8 cellular contexts compared by ENCODE assay signal in the genomic region with DNA sequence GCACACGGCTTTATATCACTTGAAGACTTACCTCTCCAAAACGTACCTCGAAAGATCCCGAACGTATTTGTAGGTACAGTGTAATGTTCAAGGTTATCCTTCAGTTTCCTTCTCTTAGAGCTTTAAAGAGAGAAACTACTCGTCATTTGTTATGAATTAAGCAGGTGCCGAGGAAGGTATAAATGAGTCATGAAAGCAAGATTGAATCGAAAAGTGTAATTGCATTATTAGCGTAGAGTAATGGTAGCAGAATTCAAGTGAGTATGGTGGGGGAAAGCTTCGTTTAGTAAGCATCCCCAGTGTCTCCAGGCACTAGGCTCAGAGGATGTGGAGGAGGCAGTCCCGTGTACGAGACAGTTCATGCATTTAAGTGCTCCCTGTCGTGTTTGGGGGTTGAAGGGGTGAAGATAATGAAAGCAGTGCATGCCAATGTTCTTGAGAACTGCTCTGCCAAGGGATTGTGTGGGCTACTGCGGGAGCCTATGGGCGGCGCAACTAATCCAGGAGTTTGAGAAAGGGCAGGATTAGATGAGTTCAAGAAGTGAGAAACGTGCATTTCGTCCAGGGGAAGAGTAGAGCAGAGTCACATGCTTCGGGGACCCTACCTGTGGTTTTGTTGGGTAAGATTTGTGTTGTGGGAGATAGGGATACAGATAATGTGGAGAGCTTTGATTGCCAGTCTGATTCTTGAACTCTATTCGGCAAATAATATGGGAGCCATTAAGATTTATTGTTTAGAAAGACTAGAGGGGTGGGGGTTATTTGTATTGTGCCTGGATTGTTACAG. TPM values are rescaled to one million over a fixed set of nuclear protein-coding genes. Genes with fewer than 3 reads are reported as not detected.
DNase-seq lines count a peak whose midpoint lies in the region; ATAC-seq and TF ChIP-seq lines count a peak whose summit lies in the region.

No MANE protein-coding gene starts in this region.

- no peaks in the 10 kb centered on the region for H3K9me3 ChIP-seq in CD4-positive, alpha-beta memory T cell (ENCODE audit: control insufficient read depth in 1 of 2, low read length in 2 of 2)

- peak overlapping the region; percentile 95 for H3K4me2 ChIP-seq in GM23338

- no peaks in the 10 kb centered on the region for H3K27me3 ChIP-seq in CD4-positive, alpha-beta memory T cell (ENCODE audit: insufficient read depth, low read length)
- no peaks in the 10 kb centered on the region for H3K27me3 ChIP-seq in GM23338 (ENCODE audit: insufficient read depth)

- CTCF ChIA-PET in CD4-positive, alpha-beta memory T cell (lab: Charles Lee; ENCODE audit: partially characterized antibody) = interaction anchor here (0.6 to 2.0 kb wide), 3 partner anchors 23 to 82 kb away, joined by 3 to 6 read pairs (median 3); no protein-coding TSS in a partner anchor

- no peak overlapping the region for H3K4me3 Mint-ChIP-seq in CD4-positive, alpha-beta memory T cell
- no peak overlapping the region for H3K4me3 Mint-ChIP-seq in GM23338

- H3K9me2 ChIP-seq in GM23338 (ENCODE audit: insufficient read depth) = no peaks in the 10 kb centered on the region

- H4K20me1 ChIP-seq in GM23338 (replicated peaks; ENCODE audit: insufficient read depth) = peaks cover 29% of the 10 kb centered on the region

- peaks cover 24% of the 10 kb centered on the region for H3K4me1 ChIP-seq in CD4-positive, alpha-beta memory T cell (ENCODE audit: insufficient read depth, low read length)
- 0 out of 2 replicates have a peak, but pooled peaks cover 9% of the 10 kb centered on the region for H3K4me1 ChIP-seq in GM23338 (ENCODE audit: insufficient read depth)

- peak in 4 of 5 donors; percentile 1 to 11 (median 3) for DNase-seq in CD4-positive, alpha-beta memory T cell
- peak; percentile 27 for DNase-seq in GM23338 (ENCODE audit: low spot score)
- peak; percentile 48 for DNase-seq in RPMI8226
- DNase-seq in putamen (ENCODE audit: low spot score) = peak; percentile 16
- no peak for DNase-seq in activated gamma-delta T cell (lab: John Stamatoyannopoulos, UW)

- ATAC-seq in GM23338 (peak; percentile 6), esophagus mucosa (peak; percentile 11), GM18511 (IDR thresholded peaks at IDR 0.05; ENCODE audit: unreplicated experiment) (no peak), HG03135 (IDR thresholded peaks at IDR 0.05; ENCODE audit: unreplicated experiment) (no peak)

- no peak overlapping the region for H3K27ac Mint-ChIP-seq in CD4-positive, alpha-beta memory T cell
- H3K27ac Mint-ChIP-seq in GM23338 = no peak overlapping the region

- peak in 1 of 2 experiments; percentile 16; a peak in 2 of 4 replicates for TF ChIP-seq CTCF in GM23338 (conservative IDR thresholded peaks at IDR 0.05; ENCODE audit: low read depth in 2 of 2)

- peaks cover 0 to 2% (median 0%) of the 10 kb centered on the region in 8 donors for H3K9me3 Mint-ChIP-seq in CD4-positive, alpha-beta memory T cell
- no peaks in the 10 kb centered on the region for H3K9me3 Mint-ChIP-seq in GM23338

- no peaks in the 10 kb centered on the region for H3F3A ChIP-seq in GM23338 (replicated peaks; ENCODE audit: low read depth)

- H3K27me3 Mint-ChIP-seq in CD4-positive, alpha-beta memory T cell = no peaks in the 10 kb centered on the region
- H3K27me3 Mint-ChIP-seq in GM23338 (ENCODE audit: insufficient read depth, low read depth, poor library complexity) = peaks cover 2% of the 10 kb centered on the region

- POLR2A ChIA-PET in CD4-positive, alpha-beta memory T cell (lab: Charles Lee; ENCODE audit: partially characterized antibody) = interaction anchor here (1.5 to 4.1 kb wide), 3 partner anchors 41 to 660 kb away, joined by 3 to 27 read pairs (median 21); a partner anchor contains a TSS

- intact Hi-C loops in CD4-positive, alpha-beta memory T cell (cut with micrococcal nuclease) = loop anchor here (1.0 kb wide), 4 partner anchors 41 to 488 kb away; a partner anchor contains a TSS

- peaks cover 5 to 12% (median 10%) of the 10 kb centered on the region in 4 donors for H3K4me1 Mint-ChIP-seq in CD4-positive, alpha-beta memory T cell
- peaks cover 5% of the 10 kb centered on the region for H3K4me1 Mint-ChIP-seq in GM23338

- peaks cover 15 to 23% of the 10 kb centered on the region in 2 donors for H3K36me3 Mint-ChIP-seq in CD4-positive, alpha-beta memory T cell
- H3K36me3 Mint-ChIP-seq in GM23338 (ENCODE audit: low read depth) = peaks cover 16% of the 10 kb centered on the region

- H3K79me2 ChIP-seq in GM23338 (replicated peaks; ENCODE audit: insufficient read depth) = peaks cover 57% of the 10 kb centered on the region

- peak overlapping the region; percentile 70 to 98 for H3K4me3 ChIP-seq in CD4-positive, alpha-beta memory T cell (ENCODE audit: low read length in 2 of 2)
- peak overlapping the region; percentile 91 for H3K4me3 ChIP-seq in GM23338

- peaks cover 11% of the 10 kb centered on the region for H3K36me3 ChIP-seq in CD4-positive, alpha-beta memory T cell (ENCODE audit: insufficient read depth, low read length)
- H3K36me3 ChIP-seq in GM23338 (ENCODE audit: insufficient read depth) = peaks cover 22% of the 10 kb centered on the region; the same call in 1 of the 2 replicates

- H3K27ac ChIP-seq in CD4-positive, alpha-beta memory T cell (ENCODE audit: low read depth, low read length) = peak overlapping the region; percentile 90
- H3K27ac ChIP-seq in GM23338 (ENCODE audit: low read depth) = no peak overlapping the region

- peak overlapping the region; percentile 97 for H2AFZ ChIP-seq in GM23338

TF ChIP-seq in GM23338, 12 proteins besides CTCF, POLR2A, EP300 and RAD21:
- TF ChIP-seq CREB1 (CRISPR knock-in tag; IDR thresholded peaks at IDR 0.05; ENCODE audit: low read depth) (no peak), STAT1 (IDR thresholded peaks at IDR 0.05; ENCODE audit: unreplicated experiment) (no peak), NANOG (IDR thresholded peaks at IDR 0.05; ENCODE audit: borderline replicate concordance) (no peak), ZNF114 (CRISPR knock-in tag; IDR thresholded peaks at IDR 0.05) (no peak)

RNA-seq across cellular contexts. Expression of a gene that starts 0.9 kb away (rescaled TPM):
- total RNA-seq in CD4-positive, alpha-beta memory T cell = 10 to 100 TPM; 29.7 to 31.3 TPM
- polyA plus RNA-seq in CD4-positive, alpha-beta memory T cell = 10 to 100 TPM; 18.4 to 25.4 TPM
- 43.5 and 58.3 TPM in 2 replicates for total RNA-seq in GM23338 (2014; rRNA removed; shearing (Covaris generic))
- polyA plus RNA-seq in GM23338 (2016; fragmentation: Nextera tagmentation; extraction: Ambion mirVana) = 15.4 and 16.2 TPM in 2 replicates
- total RNA-seq in esophagus mucosa = 23.5 TPM

RNA-seq across cellular contexts. Expression of a gene that starts 41.2 kb away (rescaled TPM):
- total RNA-seq in CD4-positive, alpha-beta memory T cell = 10 to 100 TPM; 23.3 to 24.9 TPM
- polyA plus RNA-seq in CD4-positive, alpha-beta memory T cell = 10 to 100 TPM; 40.2 to 71.1 TPM
- 15.5 and 18.7 TPM in 2 replicates for total RNA-seq in GM23338 (2014; rRNA removed; shearing (Covaris generic))
- polyA plus RNA-seq in GM23338 (2016; fragmentation: Nextera tagmentation; extraction: Ambion mirVana) = 68.8 and 69.9 TPM in 2 replicates
- total RNA-seq in esophagus mucosa = 41.5 TPM

Comparison
In these comparisons a context has a peak if more than half of its experiments do, and no peak if none do; other contexts are left out.
1. ATAC-seq: peak in GM23338 (single experiment) and esophagus mucosa (single experiment); none in GM18511 (single experiment) and HG03135 (single experiment).